Comparison of ENCODE assay signal across 1 cellular context in the genomic region with DNA sequence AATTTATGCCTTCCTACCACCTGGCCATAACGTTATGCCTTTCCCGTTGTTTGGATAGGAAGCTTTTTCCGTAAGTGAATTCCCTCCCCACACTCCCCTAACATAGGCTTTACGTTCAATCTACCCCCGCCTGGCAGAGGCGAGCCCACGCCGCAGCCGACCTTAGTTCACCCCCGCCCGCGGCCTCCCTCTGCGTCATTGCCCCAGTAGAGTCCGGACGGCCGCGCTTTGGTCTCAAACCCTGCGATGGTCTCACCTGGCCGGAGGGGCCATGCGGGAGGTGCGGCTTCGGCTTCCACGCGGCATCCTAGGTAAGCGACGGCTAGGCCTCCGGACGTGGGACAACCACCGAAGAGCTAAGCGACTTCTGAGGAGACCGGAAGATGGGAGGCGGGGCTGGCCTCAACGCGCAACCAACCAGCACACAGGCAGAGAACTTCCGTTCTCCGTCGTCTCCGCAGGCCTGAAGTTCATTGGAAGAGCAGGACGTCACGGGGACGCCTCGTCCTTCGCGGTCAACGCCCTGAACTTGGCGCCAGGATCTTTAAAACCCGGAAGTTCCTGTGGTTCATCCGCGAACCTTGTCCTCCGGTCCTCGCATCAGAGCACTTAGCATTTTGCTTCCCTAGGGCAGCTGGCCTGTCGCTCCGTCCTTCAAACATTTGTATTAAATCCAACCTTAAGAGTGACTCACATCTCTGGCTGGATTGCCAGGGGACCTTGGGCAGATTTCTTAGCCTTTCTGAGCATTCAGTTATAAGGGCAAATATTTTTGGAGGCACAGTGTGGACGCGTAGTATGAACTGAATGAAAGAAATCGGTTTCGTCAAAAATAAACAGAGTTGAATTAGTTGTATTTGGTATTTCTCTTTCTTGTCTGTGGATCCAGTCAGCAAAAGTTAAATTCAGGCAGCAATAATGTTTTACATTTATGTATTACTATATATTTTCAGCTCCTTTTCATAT.
TF ChIP-seq lines count a peak whose summit lies in the region.

CHCHD2 (minus strand) TSS at position 369 of the 966 bp plus-strand sequence; CDS start at position 306, 63 bp downstream.

TF ChIP-seq in HepG2, 621 proteins besides CTCF, POLR2A, EP300 and RAD21 (continued from another document and continues in another):
- TF ChIP-seq, protein P1, sequence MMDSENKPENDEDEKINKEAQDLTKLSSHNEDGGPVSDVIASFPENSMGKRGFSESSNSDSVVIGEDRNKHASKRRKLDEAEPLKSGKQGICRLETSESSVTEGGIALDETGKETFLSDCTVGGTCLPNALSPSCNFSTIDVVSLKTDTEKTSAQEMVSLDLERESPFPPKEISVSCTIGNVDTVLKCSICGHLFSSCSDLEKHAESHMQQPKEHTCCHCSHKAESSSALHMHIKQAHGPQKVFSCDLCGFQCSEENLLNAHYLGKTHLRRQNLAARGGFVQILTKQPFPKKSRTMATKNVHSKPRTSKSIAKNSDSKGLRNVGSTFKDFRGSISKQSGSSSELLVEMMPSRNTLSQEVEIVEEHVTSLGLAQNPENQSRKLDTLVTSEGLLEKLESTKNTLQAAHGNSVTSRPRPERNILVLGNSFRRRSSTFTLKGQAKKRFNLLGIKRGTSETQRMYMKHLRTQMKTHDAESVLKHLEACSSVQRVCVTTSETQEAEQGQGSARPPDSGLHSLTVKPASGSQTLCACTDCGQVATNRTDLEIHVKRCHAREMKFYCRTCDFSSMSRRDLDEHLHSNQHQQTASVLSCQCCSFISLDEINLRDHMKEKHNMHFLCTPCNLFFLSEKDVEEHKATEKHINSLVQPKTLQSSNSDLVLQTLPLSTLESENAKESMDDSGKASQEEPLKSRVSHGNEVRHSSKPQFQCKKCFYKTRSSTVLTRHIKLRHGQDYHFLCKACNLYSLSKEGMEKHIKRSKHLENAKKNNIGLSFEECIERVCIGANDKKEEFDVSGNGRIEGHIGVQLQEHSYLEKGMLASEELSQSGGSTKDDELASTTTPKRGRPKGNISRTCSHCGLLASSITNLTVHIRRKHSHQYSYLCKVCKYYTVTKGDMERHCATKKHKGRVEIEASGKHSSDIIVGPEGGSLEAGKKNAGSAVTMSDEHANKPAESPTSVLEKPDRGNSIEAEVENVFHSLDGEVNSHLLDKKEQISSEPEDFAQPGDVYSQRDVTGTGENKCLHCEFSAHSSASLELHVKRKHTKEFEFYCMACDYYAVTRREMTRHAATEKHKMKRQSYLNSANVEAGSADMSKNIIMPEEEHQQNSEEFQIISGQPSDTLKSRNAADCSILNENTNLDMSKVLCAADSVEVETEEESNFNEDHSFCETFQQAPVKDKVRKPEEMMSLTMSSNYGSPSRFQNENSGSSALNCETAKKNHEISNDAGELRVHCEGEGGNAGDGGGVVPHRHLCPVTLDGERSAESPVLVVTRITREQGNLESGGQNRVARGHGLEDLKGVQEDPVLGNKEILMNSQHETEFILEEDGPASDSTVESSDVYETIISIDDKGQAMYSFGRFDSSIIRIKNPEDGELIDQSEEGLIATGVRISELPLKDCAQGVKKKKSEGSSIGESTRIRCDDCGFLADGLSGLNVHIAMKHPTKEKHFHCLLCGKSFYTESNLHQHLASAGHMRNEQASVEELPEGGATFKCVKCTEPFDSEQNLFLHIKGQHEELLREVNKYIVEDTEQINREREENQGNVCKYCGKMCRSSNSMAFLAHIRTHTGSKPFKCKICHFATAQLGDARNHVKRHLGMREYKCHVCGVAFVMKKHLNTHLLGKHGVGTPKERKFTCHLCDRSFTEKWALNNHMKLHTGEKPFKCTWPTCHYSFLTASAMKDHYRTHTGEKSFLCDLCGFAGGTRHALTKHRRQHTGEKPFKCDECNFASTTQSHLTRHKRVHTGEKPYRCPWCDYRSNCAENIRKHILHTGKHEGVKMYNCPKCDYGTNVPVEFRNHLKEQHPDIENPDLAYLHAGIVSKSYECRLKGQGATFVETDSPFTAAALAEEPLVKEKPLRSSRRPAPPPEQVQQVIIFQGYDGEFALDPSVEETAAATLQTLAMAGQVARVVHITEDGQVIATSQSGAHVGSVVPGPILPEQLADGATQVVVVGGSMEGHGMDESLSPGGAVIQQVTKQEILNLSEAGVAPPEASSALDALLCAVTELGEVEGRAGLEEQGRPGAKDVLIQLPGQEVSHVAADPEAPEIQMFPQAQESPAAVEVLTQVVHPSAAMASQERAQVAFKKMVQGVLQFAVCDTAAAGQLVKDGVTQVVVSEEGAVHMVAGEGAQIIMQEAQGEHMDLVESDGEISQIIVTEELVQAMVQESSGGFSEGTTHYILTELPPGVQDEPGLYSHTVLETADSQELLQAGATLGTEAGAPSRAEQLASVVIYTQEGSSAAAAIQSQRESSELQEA (CRISPR knock-in tag; IDR thresholded peaks at IDR 0.05; ENCODE audit: not compliant biosample characterization): peak; percentile 77
- TF ChIP-seq, protein P2, sequence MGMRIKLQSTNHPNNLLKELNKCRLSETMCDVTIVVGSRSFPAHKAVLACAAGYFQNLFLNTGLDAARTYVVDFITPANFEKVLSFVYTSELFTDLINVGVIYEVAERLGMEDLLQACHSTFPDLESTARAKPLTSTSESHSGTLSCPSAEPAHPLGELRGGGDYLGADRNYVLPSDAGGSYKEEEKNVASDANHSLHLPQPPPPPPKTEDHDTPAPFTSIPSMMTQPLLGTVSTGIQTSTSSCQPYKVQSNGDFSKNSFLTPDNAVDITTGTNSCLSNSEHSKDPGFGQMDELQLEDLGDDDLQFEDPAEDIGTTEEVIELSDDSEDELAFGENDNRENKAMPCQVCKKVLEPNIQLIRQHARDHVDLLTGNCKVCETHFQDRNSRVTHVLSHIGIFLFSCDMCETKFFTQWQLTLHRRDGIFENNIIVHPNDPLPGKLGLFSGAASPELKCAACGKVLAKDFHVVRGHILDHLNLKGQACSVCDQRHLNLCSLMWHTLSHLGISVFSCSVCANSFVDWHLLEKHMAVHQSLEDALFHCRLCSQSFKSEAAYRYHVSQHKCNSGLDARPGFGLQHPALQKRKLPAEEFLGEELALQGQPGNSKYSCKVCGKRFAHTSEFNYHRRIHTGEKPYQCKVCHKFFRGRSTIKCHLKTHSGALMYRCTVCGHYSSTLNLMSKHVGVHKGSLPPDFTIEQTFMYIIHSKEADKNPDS (CRISPR knock-in tag; IDR thresholded peaks at IDR 0.05): no peak
- TF ChIP-seq, protein P3, sequence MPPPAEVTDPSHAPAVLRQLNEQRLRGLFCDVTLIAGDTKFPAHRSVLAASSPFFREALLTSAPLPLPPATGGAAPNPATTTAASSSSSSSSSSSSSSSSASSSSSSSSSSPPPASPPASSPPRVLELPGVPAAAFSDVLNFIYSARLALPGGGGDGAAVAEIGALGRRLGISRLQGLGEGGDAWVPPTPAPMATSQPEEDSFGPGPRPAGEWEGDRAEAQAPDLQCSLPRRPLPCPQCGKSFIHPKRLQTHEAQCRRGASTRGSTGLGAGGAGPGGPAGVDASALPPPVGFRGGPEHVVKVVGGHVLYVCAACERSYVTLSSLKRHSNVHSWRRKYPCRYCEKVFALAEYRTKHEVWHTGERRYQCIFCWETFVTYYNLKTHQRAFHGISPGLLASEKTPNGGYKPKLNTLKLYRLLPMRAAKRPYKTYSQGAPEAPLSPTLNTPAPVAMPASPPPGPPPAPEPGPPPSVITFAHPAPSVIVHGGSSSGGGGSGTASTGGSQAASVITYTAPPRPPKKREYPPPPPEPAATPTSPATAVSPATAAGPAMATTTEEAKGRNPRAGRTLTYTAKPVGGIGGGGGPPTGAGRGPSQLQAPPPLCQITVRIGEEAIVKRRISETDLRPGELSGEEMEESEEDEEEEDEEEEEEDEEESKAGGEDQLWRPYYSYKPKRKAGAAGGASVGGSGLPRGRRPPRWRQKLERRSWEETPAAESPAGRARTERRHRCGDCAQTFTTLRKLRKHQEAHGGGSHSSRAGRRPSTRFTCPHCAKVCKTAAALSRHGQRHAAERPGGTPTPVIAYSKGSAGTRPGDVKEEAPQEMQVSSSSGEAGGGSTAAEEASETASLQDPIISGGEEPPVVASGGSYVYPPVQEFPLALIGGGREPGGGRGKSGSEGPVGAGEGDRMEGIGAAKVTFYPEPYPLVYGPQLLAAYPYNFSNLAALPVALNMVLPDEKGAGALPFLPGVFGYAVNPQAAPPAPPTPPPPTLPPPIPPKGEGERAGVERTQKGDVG (CRISPR knock-in tag; IDR thresholded peaks at IDR 0.05; ENCODE audit: borderline replicate concordance): peak; percentile 20; the same call in 1 of the 2 replicates
- TF ChIP-seq TARDBP (CRISPR knock-in tag; IDR thresholded peaks at IDR 0.05) (peak; percentile 57; the same call in 1 of the 2 replicates), KDM1A (CRISPR knock-in tag; IDR thresholded peaks at IDR 0.05) (no peak), ZNF17 (CRISPR knock-in tag; IDR thresholded peaks at IDR 0.05) (no peak), ZNF317 (CRISPR knock-in tag; IDR thresholded peaks at IDR 0.05) (peak; percentile 51; the same call in 1 of the 2 replicates), GABPA (IDR thresholded peaks at IDR 0.05; ENCODE audit: low read depth, low read length) (peak; percentile 84), GABPA (CRISPR knock-in tag; IDR thresholded peaks at IDR 0.05; ENCODE audit: low read depth) (peak; percentile 95), ZSCAN31 (CRISPR knock-in tag; IDR thresholded peaks at IDR 0.05; ENCODE audit: low read depth) (peak; percentile 74; the same call in 1 of the 2 replicates), KDM5A (IDR thresholded peaks at IDR 0.05; ENCODE audit: borderline replicate concordance, low read length) (peak; percentile 44; the same call in 1 of the 2 replicates), ARHGAP35 (CRISPR knock-in tag; IDR thresholded peaks at IDR 0.05; ENCODE audit: borderline replicate concordance) (peak; percentile 49; the same call in 1 of the 2 replicates), RORA (CRISPR knock-in tag; IDR thresholded peaks at IDR 0.05) (no peak)
- TF ChIP-seq, protein P4, sequence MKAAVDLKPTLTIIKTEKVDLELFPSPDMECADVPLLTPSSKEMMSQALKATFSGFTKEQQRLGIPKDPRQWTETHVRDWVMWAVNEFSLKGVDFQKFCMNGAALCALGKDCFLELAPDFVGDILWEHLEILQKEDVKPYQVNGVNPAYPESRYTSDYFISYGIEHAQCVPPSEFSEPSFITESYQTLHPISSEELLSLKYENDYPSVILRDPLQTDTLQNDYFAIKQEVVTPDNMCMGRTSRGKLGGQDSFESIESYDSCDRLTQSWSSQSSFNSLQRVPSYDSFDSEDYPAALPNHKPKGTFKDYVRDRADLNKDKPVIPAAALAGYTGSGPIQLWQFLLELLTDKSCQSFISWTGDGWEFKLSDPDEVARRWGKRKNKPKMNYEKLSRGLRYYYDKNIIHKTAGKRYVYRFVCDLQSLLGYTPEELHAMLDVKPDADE (CRISPR knock-in tag; IDR thresholded peaks at IDR 0.05): no peak
- TF ChIP-seq, protein P5, sequence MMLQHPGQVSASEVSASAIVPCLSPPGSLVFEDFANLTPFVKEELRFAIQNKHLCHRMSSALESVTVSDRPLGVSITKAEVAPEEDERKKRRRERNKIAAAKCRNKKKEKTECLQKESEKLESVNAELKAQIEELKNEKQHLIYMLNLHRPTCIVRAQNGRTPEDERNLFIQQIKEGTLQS (CRISPR knock-in tag; IDR thresholded peaks at IDR 0.05): peak; percentile 42; the same call in 1 of the 2 replicates
- TF ChIP-seq, protein P6, sequence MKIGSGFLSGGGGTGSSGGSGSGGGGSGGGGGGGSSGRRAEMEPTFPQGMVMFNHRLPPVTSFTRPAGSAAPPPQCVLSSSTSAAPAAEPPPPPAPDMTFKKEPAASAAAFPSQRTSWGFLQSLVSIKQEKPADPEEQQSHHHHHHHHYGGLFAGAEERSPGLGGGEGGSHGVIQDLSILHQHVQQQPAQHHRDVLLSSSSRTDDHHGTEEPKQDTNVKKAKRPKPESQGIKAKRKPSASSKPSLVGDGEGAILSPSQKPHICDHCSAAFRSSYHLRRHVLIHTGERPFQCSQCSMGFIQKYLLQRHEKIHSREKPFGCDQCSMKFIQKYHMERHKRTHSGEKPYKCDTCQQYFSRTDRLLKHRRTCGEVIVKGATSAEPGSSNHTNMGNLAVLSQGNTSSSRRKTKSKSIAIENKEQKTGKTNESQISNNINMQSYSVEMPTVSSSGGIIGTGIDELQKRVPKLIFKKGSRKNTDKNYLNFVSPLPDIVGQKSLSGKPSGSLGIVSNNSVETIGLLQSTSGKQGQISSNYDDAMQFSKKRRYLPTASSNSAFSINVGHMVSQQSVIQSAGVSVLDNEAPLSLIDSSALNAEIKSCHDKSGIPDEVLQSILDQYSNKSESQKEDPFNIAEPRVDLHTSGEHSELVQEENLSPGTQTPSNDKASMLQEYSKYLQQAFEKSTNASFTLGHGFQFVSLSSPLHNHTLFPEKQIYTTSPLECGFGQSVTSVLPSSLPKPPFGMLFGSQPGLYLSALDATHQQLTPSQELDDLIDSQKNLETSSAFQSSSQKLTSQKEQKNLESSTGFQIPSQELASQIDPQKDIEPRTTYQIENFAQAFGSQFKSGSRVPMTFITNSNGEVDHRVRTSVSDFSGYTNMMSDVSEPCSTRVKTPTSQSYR (CRISPR knock-in tag; IDR thresholded peaks at IDR 0.05; ENCODE audit: borderline replicate concordance): 0 out of 2 replicates have a peak, but pooled peaks have one; percentile 20
- TF ChIP-seq, protein P7, sequence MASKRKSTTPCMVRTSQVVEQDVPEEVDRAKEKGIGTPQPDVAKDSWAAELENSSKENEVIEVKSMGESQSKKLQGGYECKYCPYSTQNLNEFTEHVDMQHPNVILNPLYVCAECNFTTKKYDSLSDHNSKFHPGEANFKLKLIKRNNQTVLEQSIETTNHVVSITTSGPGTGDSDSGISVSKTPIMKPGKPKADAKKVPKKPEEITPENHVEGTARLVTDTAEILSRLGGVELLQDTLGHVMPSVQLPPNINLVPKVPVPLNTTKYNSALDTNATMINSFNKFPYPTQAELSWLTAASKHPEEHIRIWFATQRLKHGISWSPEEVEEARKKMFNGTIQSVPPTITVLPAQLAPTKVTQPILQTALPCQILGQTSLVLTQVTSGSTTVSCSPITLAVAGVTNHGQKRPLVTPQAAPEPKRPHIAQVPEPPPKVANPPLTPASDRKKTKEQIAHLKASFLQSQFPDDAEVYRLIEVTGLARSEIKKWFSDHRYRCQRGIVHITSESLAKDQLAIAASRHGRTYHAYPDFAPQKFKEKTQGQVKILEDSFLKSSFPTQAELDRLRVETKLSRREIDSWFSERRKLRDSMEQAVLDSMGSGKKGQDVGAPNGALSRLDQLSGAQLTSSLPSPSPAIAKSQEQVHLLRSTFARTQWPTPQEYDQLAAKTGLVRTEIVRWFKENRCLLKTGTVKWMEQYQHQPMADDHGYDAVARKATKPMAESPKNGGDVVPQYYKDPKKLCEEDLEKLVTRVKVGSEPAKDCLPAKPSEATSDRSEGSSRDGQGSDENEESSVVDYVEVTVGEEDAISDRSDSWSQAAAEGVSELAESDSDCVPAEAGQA (IDR thresholded peaks at IDR 0.05; ENCODE audit: low read depth): peak; percentile 59; the same call in 1 of the 2 replicates
- TF ChIP-seq, protein P7 (CRISPR knock-in tag; IDR thresholded peaks at IDR 0.05; ENCODE audit: borderline replicate concordance): no peak
